8 cellular contexts compared by ENCODE assay signal in the genomic region with DNA sequence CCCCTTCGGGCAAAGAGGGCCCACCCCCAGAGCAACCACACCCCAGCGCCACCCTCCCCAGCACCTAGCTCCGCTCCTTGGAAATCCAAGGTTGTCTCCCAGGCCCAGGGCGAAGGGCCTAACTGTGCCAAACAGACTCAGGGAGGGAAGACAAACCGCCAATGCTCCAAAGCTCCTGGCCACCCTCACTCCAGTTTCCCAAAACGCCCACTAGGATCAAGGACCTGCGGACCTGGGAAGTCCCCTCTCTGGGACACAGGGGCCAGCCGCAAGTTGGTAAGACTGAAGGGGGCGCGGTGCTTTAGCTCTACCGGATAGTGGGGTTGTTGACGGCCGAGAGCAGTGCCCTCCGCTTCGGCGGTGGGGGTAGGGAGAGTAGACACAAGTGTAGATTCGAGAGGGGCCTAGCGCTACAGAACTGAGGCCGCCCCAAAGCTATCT. TPM values are rescaled to one million over a fixed set of nuclear protein-coding genes. Genes with fewer than 3 reads are reported as not detected.
A peak's percentile ranks its signal among the peaks of the same experiment; 100 is the strongest.
DNase-seq lines count a peak whose midpoint lies in the region; ATAC-seq and TF ChIP-seq lines count a peak whose summit lies in the region.

No MANE protein-coding gene starts in this region.

- H3K4me1 Mint-ChIP-seq in activated CD8-positive, alpha-beta memory T cell treated with anti-CD3 and anti-CD28 coated beads, Interleukin-2, amount 10 ng/mL, durations not matched to agents 7 days and 5 days, result peaks cover 18% of the 10 kb centered on the region
- H3K4me1 Mint-ChIP-seq in MCF 10A (ENCODE audit: insufficient read depth, unreplicated experiment), result peaks cover 73% of the 10 kb centered on the region

- no peak for DNase-seq in activated CD8-positive, alpha-beta memory T cell treated with anti-CD3 and anti-CD28 coated beads, Interleukin-2, amount 10 ng/mL, durations not matched to agents 7 days and 5 days
- no peak for DNase-seq in activated CD8-positive, alpha-beta memory T cell treated with anti-CD3 and anti-CD28 coated beads, Interleukin-2, amount 50 U/mL, for 4 hours
- DNase-seq in MCF 10A (ENCODE audit: unreplicated experiment) (no peak), kidney tubule cell (ENCODE audit: low spot score) (peak; percentile 32), GDM1 (lab: John Stamatoyannopoulos, UW) (no peak)

- no peak overlapping the region for H3K27ac ChIP-seq in subcutaneous abdominal adipose tissue (ENCODE audit: low read depth, low read length)

- BruUV-seq in MCF 10A (replicated peaks; lab: Mats Ljungman, UMichigan), result TSS peak; percentile 58

- H3K27me3 ChIP-seq in subcutaneous abdominal adipose tissue (ENCODE audit: control insufficient read depth in 5 of 5, insufficient read depth in 4 of 5, low read length in 5 of 5), result peaks cover 0 to 7% (median 2%) of the 10 kb centered on the region in 5 donors

- peak overlapping the region; percentile 93 for H3K27ac Mint-ChIP-seq in activated CD8-positive, alpha-beta memory T cell treated with anti-CD3 and anti-CD28 coated beads, Interleukin-2, amount 10 ng/mL, durations not matched to agents 7 days and 5 days
- peak overlapping the region; percentile 92 for H3K27ac Mint-ChIP-seq in MCF 10A (ENCODE audit: low read depth, unreplicated experiment)

- no peaks in the 10 kb centered on the region for H3K36me3 ChIP-seq in subcutaneous abdominal adipose tissue (ENCODE audit: control insufficient read depth in 5 of 5, insufficient read depth in 5 of 5, low read length in 5 of 5)

- H3K9me3 Mint-ChIP-seq in activated CD8-positive, alpha-beta memory T cell treated with anti-CD3 and anti-CD28 coated beads, Interleukin-2, amount 10 ng/mL, durations not matched to agents 7 days and 5 days (ENCODE audit: low read depth), result no peaks in the 10 kb centered on the region
- H3K9me3 Mint-ChIP-seq in MCF 10A (ENCODE audit: unreplicated experiment), result no peaks in the 10 kb centered on the region

- intact Hi-C loops in MCF 10A (cut with micrococcal nuclease), result no loop called here

- CTCF ChIA-PET in activated CD8-positive, alpha-beta memory T cell treated with anti-CD3 and anti-CD28 coated beads, Interleukin-2, amount 10 ng/mL, durations not matched to agents 7 days and 5 days (lab: Charles Lee), result interaction anchor here (0.8 to 10.9 kb wide), 5 partner anchors 10 to 36 kb away, joined by 3 to 81 read pairs (median 6); no protein-coding TSS in a partner anchor
- CTCF ChIA-PET in MCF 10A (lab: Yijun Ruan, JAX), result interaction anchor here (0.6 to 28.3 kb wide), 16 partner anchors 10 to 1264 kb away, joined by 3 to 1144 read pairs (median 6); a partner anchor contains a TSS

- no peak for ATAC-seq in activated CD8-positive, alpha-beta memory T cell treated with anti-CD3 and anti-CD28 coated beads, Interleukin-2, amount 10 ng/mL, durations not matched to agents 7 days and 5 days
- ATAC-seq in HG03571 (IDR thresholded peaks at IDR 0.05; ENCODE audit: unreplicated experiment), result no peak
- no peak for ATAC-seq in HG03196 (IDR thresholded peaks at IDR 0.05; ENCODE audit: unreplicated experiment)

- H3K4me3 ChIP-seq in subcutaneous abdominal adipose tissue (ENCODE audit: low read depth in 1 of 5, low read length in 5 of 5), result peak overlapping the region in 3 of 5 donors; percentile 46 to 58 (median 50)

- no peaks in the 10 kb centered on the region for H3K36me3 Mint-ChIP-seq in activated CD8-positive, alpha-beta memory T cell treated with anti-CD3 and anti-CD28 coated beads, Interleukin-2, amount 10 ng/mL, durations not matched to agents 7 days and 5 days
- H3K36me3 Mint-ChIP-seq in MCF 10A (ENCODE audit: insufficient read depth, unreplicated experiment), result peaks cover 19% of the 10 kb centered on the region

- TF ChIP-seq CTCF in MCF 10A (IDR thresholded peaks at IDR 0.05; ENCODE audit: unreplicated experiment), result no peak

- POLR2A ChIA-PET in MCF 10A (lab: Yijun Ruan, JAX), result interaction anchor here (0.5 to 16.5 kb wide), 35 partner anchors 9 to 1834 kb away, joined by 3 to 1382 read pairs (median 6); a partner anchor contains a TSS

- H3K4me1 ChIP-seq in subcutaneous abdominal adipose tissue (ENCODE audit: control insufficient read depth in 5 of 5, insufficient read depth in 5 of 5, low read length in 5 of 5), result peaks cover 0 to 14% (median 10%) of the 10 kb centered on the region in 5 donors

- H3K9ac ChIP-seq in subcutaneous abdominal adipose tissue (ENCODE audit: low read length in 5 of 5), result no peak overlapping the region

- H3K27me3 Mint-ChIP-seq in activated CD8-positive, alpha-beta memory T cell treated with anti-CD3 and anti-CD28 coated beads, Interleukin-2, amount 10 ng/mL, durations not matched to agents 7 days and 5 days, result peaks cover 9% of the 10 kb centered on the region
- no peaks in the 10 kb centered on the region for H3K27me3 Mint-ChIP-seq in MCF 10A (ENCODE audit: insufficient read depth, unreplicated experiment)

- H3K4me3 Mint-ChIP-seq in activated CD8-positive, alpha-beta memory T cell treated with anti-CD3 and anti-CD28 coated beads, Interleukin-2, amount 10 ng/mL, durations not matched to agents 7 days and 5 days, result peak overlapping the region; percentile 83
- peak overlapping the region; percentile 90 for H3K4me3 Mint-ChIP-seq in MCF 10A (ENCODE audit: unreplicated experiment)

- no peaks in the 10 kb centered on the region for H3K9me3 ChIP-seq in subcutaneous abdominal adipose tissue (ENCODE audit: control insufficient read depth in 5 of 5, low read length in 5 of 5)

RNA-seq across cellular contexts. Expression of a gene that starts 0.6 kb away (rescaled TPM):
- 1 to 10 TPM; 1.3 to 1.7 TPM for total RNA-seq in activated CD8-positive, alpha-beta memory T cell treated with anti-CD3 and anti-CD28 coated beads, Interleukin-2, amount 10 ng/mL, durations not matched to agents 7 days and 5 days
- 87.8 and 106 TPM in 2 replicates for total RNA-seq in MCF 10A (2022)

RNA-seq across cellular contexts. Expression of a gene that starts 21.0 kb away (rescaled TPM):
- total RNA-seq in activated CD8-positive, alpha-beta memory T cell treated with anti-CD3 and anti-CD28 coated beads, Interleukin-2, amount 10 ng/mL, durations not matched to agents 7 days and 5 days, result 1 to 10 TPM; 2.8 to 3.0 TPM
- 6.8 and 7.1 TPM in 2 replicates for total RNA-seq in MCF 10A (2022)

RNA-seq across cellular contexts. Expression of a gene that starts 22.4 kb away (rescaled TPM):
- total RNA-seq in activated CD8-positive, alpha-beta memory T cell treated with anti-CD3 and anti-CD28 coated beads, Interleukin-2, amount 10 ng/mL, durations not matched to agents 7 days and 5 days, result 1 to 10 TPM; 4.7 to 9.7 TPM
- total RNA-seq in MCF 10A (2022), result 20.4 and 23.8 TPM in 2 replicates

RNA-seq across cellular contexts. Expression of a gene that starts 49.5 kb away (rescaled TPM):
- total RNA-seq in activated CD8-positive, alpha-beta memory T cell treated with anti-CD3 and anti-CD28 coated beads, Interleukin-2, amount 10 ng/mL, durations not matched to agents 7 days and 5 days, result 100 to 1,000 TPM; 351 to 406 TPM
- not detected in 2 replicates for total RNA-seq in MCF 10A (2022)

Comparison
In these comparisons a context has a peak if more than half of its experiments do, and no peak if none do; other contexts are left out.
1. RNA of a gene that starts 0.6 kb away (total RNA-seq): 87.8 to 106 TPM in MCF 10A; 1.3 to 1.7 TPM in activated CD8-positive, alpha-beta memory T cell treated with anti-CD3 and anti-CD28 coated beads, Interleukin-2, amount 10 ng/mL, durations not matched to agents 7 days and 5 days; every median in the first group is over 10 times any median in the second.